In the genomic region with DNA sequence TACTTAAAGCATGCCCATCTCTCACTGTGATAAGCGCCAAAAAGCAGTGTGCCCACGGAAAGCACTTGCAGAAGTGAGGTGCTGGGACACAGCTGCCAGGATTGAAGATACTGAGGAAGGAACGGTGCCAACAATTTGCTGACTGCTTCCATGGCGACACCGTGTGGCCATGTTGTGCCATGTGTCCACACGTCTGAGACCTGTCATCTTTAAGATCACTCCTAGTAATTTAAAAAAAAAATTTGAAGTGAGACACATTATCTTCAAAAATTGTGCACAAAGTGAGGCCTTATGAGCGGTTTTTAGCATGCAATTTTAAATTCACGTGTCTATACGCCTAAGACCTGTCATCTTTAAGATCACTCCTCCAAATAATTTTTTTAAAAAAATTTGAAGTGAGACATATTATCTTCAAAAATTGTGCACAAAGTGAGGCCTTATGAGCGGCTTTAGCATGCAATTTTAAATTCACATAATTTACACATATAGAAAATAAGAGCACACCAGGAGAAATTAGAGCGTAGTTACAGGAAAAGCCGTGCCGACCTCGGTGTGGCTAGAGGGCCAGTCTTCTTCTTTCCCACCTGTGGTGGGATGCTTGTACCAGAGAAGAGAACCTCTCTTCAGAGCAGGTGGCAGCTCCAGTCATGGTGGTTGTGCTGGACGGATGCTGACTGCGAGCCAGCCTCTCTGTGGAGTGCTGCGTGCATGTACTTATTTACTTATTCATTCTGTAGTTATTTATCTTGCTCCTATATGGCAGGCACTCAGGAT, we compare ENCODE assay signal across 8 cellular contexts. TPM values are rescaled to one million over a fixed set of nuclear protein-coding genes. Genes with fewer than 3 reads are reported as not detected.
DNase-seq lines count a peak whose midpoint lies in the region; ATAC-seq and TF ChIP-seq lines count a peak whose summit lies in the region.

No MANE protein-coding gene starts in this region.

- no peak overlapping the region for H4K8ac ChIP-seq in mesenchymal stem cell (ENCODE audit: low read length)

- no peak overlapping the region for H3K9ac ChIP-seq in colonic mucosa (ENCODE audit: low read depth in 2 of 2, low read length in 2 of 2)
- no peak overlapping the region for H3K9ac ChIP-seq in mesenchymal stem cell (ENCODE audit: low read length)

- no peak overlapping the region for H3K4ac ChIP-seq in mesenchymal stem cell (ENCODE audit: low read depth in 1 of 2, low read length in 2 of 2)

- peak; percentile 86 for TF ChIP-seq CTCF in NB4 (IDR thresholded peaks at IDR 0.05; ENCODE audit: low read depth, low read length)
- TF ChIP-seq CTCF in VCaP (conservative IDR thresholded peaks at IDR 0.05): peak; percentile 99
- peak; percentile 50 for TF ChIP-seq CTCF in colonic mucosa (IDR thresholded peaks at IDR 0.05)

- H3K27ac ChIP-seq in VCaP (peak overlapping the region; percentile 6; the same call in 1 of the 2 replicates), colonic mucosa (no peak overlapping the region), mesenchymal stem cell (ENCODE audit: low read length, poor library complexity, severe bottlenecking) (no peak overlapping the region), substantia nigra (ENCODE audit: low read depth, low read length, poor library complexity, severe bottlenecking) (no peak overlapping the region)

- H3K27me3 ChIP-seq in colonic mucosa (peaks cover 15% of the 10 kb centered on the region), mesenchymal stem cell (ENCODE audit: control insufficient read depth in 1 of 2, insufficient read depth in 1 of 2, low read length in 2 of 2) (peaks cover 39 to 47% of the 10 kb centered on the region in 2 experiments)

- H3K14ac ChIP-seq in mesenchymal stem cell (ENCODE audit: low read length in 2 of 2): no peak overlapping the region

- H4K91ac ChIP-seq in mesenchymal stem cell (ENCODE audit: low read length): no peak overlapping the region

- H2BK12ac ChIP-seq in mesenchymal stem cell (ENCODE audit: low read length in 2 of 2): no peak overlapping the region

- H2BK15ac ChIP-seq in mesenchymal stem cell (ENCODE audit: low read depth, poor library complexity, severe bottlenecking): no peak overlapping the region

- intact Hi-C loops in colonic mucosa (cut with DNase I): no loop called here

- H3K4me3 ChIP-seq in NB4 (ENCODE audit: low read depth, low read length): no peak overlapping the region
- no peak overlapping the region for H3K4me3 ChIP-seq in colonic mucosa
- no peak overlapping the region for H3K4me3 ChIP-seq in mesenchymal stem cell (ENCODE audit: insufficient read depth in 1 of 2, low read depth in 1 of 2, low read length in 2 of 2)

- no peak for ATAC-seq in HG02938 (IDR thresholded peaks at IDR 0.05; ENCODE audit: unreplicated experiment)

- H3K79me1 ChIP-seq in mesenchymal stem cell (replicated peaks; ENCODE audit: low read length, poor library complexity, severe bottlenecking): no peaks in the 10 kb centered on the region

- no peak overlapping the region for H2BK120ac ChIP-seq in mesenchymal stem cell (ENCODE audit: low read depth, low read length)

- WGBS in mesenchymal stem cell: 39% methylated on average over 11 of the region's 17 CpGs

- no peak overlapping the region for H2AK5ac ChIP-seq in mesenchymal stem cell (ENCODE audit: low read length, severe bottlenecking)

- H3K36me3 ChIP-seq in colonic mucosa (no peaks in the 10 kb centered on the region), mesenchymal stem cell (ENCODE audit: control insufficient read depth in 1 of 2, insufficient read depth in 2 of 2, low read depth in 1 of 2, low read length in 2 of 2) (no peaks in the 10 kb centered on the region)

- DNase-seq in NCI-H1417 (lab: John Stamatoyannopoulos, UW) (peak; percentile 7 to 60 (median 8)), NCI-H1417 treated with DMSO at 0.1 percent for 48 hours (lab: John Stamatoyannopoulos, UW) (no peak), NB4 (ENCODE audit: low read depth) (peak; percentile 82), colonic mucosa (peak; percentile 28), mesenchymal stem cell (peak; percentile 19), substantia nigra (lab: John Stamatoyannopoulos, UW) (peak in 38 of 49 donors; percentile 2 to 64 (median 30))

- H3K18ac ChIP-seq in mesenchymal stem cell (ENCODE audit: low read depth in 1 of 2, low read length in 2 of 2): no peak overlapping the region

- H3K9me3 ChIP-seq in colonic mucosa (no peaks in the 10 kb centered on the region), mesenchymal stem cell (ENCODE audit: control insufficient read depth, low read length) (no peaks in the 10 kb centered on the region)

- no peak overlapping the region for H3K23ac ChIP-seq in mesenchymal stem cell (ENCODE audit: low read length in 2 of 2)

- H3K4me1 ChIP-seq in colonic mucosa (no peaks in the 10 kb centered on the region), mesenchymal stem cell (ENCODE audit: control insufficient read depth, insufficient read depth, low read depth, low read length) (peaks cover 11% of the 10 kb centered on the region)

- no peak overlapping the region for H3K4me2 ChIP-seq in mesenchymal stem cell (ENCODE audit: low read length, poor library complexity, severe bottlenecking)

- H2BK5ac ChIP-seq in mesenchymal stem cell (ENCODE audit: low read depth, low read length, poor library complexity, severe bottlenecking): no peak overlapping the region

- H2AFZ ChIP-seq in mesenchymal stem cell (ENCODE audit: low read depth, low read length): no peak overlapping the region

- TF ChIP-seq POLR2A in NB4 (IDR thresholded peaks at IDR 0.05; ENCODE audit: extremely low read depth, insufficient read length): no peak

RNA-seq across cellular contexts. Expression of a gene that starts 21.4 kb away (rescaled TPM):
- 1 to 10 TPM; 3.1 to 3.3 TPM for total RNA-seq in colonic mucosa
- not detected for polyA plus RNA-seq in mesenchymal stem cell (2013, experiment 1 of 2)
- polyA plus RNA-seq in mesenchymal stem cell (2013, experiment 2 of 2): 0.01 TPM
